In the genomic region with DNA sequence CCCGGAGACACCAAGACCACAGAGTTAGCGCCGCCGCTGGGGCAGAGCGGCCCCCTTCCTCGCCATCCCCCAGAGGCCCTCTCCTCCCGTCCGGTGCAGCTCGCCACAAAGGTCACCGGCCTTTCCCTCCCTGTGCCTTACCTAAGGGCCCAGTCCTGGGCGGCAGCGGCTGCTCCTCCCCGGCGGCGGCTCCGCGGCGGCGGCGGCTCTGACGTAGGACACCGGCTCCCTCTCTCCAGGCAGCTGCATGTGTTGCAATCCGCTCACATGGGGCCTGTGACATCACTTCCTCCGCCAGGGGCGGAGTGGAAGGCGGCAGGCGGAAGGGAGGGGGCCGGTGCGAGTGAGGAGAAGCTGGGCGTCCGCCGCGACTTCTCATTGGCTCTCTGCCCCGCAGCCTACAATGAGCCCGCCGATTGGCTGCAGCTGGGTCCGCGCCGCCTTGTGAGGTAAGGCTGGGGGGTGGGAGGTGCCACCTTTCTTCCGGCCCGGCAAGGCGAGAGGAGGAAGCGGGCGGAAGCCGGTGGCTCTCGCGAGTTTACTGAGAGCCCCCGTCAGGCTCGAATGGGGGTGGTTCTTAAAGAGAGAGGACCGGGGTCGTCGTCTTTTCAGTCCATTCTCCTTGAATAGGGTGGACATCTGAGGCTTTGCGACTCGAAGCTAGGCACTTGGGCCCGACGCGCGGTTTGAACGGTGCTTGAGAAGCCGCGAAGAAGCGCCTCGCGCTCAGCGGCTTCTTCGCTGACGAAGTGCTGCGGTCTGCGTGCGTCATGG, we compare ENCODE assay signal across 1 cellular context.
TF ChIP-seq lines count a peak whose summit lies in the region.

Gene ETF1, minus strand, starts transcription at position 281 of the 774 bp plus-strand sequence. CDS start 318 bp downstream, outside the sequence.

TF ChIP-seq in HepG2, 621 proteins besides CTCF, POLR2A, EP300 and RAD21 (continued from another document and continues in another):
- TF ChIP-seq ZNF142 (CRISPR knock-in tag; IDR thresholded peaks at IDR 0.05) (peak; percentile 17; the same call in 1 of the 2 replicates), ZNF512 (CRISPR knock-in tag; IDR thresholded peaks at IDR 0.05) (no peak), SOX5 (CRISPR knock-in tag; IDR thresholded peaks at IDR 0.05; ENCODE audit: borderline replicate concordance) (peak; percentile 64; the same call in 1 of the 2 replicates), RARG (CRISPR knock-in tag; IDR thresholded peaks at IDR 0.05; ENCODE audit: low read depth) (no peak), NR1H2 (CRISPR knock-in tag; IDR thresholded peaks at IDR 0.05; ENCODE audit: borderline replicate concordance, low read depth) (no peak), FOXA3 (CRISPR knock-in tag; IDR thresholded peaks at IDR 0.05) (peak; percentile 59), NFYB (CRISPR knock-in tag; IDR thresholded peaks at IDR 0.05) (peak; percentile 96), HIVEP1 (CRISPR knock-in tag; IDR thresholded peaks at IDR 0.05) (peak; percentile 76), KLF16 (CRISPR knock-in tag; IDR thresholded peaks at IDR 0.05) (peak in 1 of 2 experiments; percentile 84; a peak in 2 of 4 replicates), ZNF883 (CRISPR knock-in tag; IDR thresholded peaks at IDR 0.05; ENCODE audit: not compliant biosample characterization) (peak; percentile 4), SAP130 (CRISPR knock-in tag; IDR thresholded peaks at IDR 0.05; ENCODE audit: low read depth) (peak; percentile 97), RORA (CRISPR knock-in tag; IDR thresholded peaks at IDR 0.05) (no peak), ZNF674 (CRISPR knock-in tag; IDR thresholded peaks at IDR 0.05; ENCODE audit: low read depth) (no peak), FLYWCH1 (CRISPR knock-in tag; IDR thresholded peaks at IDR 0.05) (no peak), FOSL2 (CRISPR knock-in tag; IDR thresholded peaks at IDR 0.05) (peak; percentile 56), TEAD3 (CRISPR knock-in tag; optimal IDR thresholded peaks at IDR 0.05; ENCODE audit: borderline replicate concordance) (peak; percentile 11), GTF2F1 (IDR thresholded peaks at IDR 0.05; ENCODE audit: low read length) (0 out of 2 replicates have a peak, but pooled peaks have one; percentile 24)
- TF ChIP-seq, protein P1, sequence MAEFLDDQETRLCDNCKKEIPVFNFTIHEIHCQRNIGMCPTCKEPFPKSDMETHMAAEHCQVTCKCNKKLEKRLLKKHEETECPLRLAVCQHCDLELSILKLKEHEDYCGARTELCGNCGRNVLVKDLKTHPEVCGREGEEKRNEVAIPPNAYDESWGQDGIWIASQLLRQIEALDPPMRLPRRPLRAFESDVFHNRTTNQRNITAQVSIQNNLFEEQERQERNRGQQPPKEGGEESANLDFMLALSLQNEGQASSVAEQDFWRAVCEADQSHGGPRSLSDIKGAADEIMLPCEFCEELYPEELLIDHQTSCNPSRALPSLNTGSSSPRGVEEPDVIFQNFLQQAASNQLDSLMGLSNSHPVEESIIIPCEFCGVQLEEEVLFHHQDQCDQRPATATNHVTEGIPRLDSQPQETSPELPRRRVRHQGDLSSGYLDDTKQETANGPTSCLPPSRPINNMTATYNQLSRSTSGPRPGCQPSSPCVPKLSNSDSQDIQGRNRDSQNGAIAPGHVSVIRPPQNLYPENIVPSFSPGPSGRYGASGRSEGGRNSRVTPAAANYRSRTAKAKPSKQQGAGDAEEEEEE (CRISPR knock-in tag; IDR thresholded peaks at IDR 0.05; ENCODE audit: borderline replicate concordance), result no peak
- TF ChIP-seq, protein P2, sequence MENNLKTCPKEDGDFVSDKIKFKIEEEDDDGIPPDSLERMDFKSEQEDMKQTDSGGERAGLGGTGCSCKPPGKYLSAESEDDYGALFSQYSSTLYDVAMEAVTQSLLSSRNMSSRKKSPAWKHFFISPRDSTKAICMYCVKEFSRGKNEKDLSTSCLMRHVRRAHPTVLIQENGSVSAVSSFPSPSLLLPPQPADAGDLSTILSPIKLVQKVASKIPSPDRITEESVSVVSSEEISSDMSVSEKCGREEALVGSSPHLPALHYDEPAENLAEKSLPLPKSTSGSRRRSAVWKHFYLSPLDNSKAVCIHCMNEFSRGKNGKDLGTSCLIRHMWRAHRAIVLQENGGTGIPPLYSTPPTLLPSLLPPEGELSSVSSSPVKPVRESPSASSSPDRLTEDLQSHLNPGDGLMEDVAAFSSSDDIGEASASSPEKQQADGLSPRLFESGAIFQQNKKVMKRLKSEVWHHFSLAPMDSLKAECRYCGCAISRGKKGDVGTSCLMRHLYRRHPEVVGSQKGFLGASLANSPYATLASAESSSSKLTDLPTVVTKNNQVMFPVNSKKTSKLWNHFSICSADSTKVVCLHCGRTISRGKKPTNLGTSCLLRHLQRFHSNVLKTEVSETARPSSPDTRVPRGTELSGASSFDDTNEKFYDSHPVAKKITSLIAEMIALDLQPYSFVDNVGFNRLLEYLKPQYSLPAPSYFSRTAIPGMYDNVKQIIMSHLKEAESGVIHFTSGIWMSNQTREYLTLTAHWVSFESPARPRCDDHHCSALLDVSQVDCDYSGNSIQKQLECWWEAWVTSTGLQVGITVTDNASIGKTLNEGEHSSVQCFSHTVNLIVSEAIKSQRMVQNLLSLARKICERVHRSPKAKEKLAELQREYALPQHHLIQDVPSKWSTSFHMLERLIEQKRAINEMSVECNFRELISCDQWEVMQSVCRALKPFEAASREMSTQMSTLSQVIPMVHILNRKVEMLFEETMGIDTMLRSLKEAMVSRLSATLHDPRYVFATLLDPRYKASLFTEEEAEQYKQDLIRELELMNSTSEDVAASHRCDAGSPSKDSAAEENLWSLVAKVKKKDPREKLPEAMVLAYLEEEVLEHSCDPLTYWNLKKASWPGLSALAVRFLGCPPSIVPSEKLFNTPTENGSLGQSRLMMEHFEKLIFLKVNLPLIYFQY (CRISPR knock-in tag; IDR thresholded peaks at IDR 0.05; ENCODE audit: borderline replicate concordance), result peak; percentile 11; the same call in 1 of the 2 replicates
- TF ChIP-seq, protein P3, sequence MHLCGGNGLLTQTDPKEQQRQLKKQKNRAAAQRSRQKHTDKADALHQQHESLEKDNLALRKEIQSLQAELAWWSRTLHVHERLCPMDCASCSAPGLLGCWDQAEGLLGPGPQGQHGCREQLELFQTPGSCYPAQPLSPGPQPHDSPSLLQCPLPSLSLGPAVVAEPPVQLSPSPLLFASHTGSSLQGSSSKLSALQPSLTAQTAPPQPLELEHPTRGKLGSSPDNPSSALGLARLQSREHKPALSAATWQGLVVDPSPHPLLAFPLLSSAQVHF (CRISPR knock-in tag; IDR thresholded peaks at IDR 0.05), result peak; percentile 63; the same call in 1 of the 2 replicates
- TF ChIP-seq, protein P4, sequence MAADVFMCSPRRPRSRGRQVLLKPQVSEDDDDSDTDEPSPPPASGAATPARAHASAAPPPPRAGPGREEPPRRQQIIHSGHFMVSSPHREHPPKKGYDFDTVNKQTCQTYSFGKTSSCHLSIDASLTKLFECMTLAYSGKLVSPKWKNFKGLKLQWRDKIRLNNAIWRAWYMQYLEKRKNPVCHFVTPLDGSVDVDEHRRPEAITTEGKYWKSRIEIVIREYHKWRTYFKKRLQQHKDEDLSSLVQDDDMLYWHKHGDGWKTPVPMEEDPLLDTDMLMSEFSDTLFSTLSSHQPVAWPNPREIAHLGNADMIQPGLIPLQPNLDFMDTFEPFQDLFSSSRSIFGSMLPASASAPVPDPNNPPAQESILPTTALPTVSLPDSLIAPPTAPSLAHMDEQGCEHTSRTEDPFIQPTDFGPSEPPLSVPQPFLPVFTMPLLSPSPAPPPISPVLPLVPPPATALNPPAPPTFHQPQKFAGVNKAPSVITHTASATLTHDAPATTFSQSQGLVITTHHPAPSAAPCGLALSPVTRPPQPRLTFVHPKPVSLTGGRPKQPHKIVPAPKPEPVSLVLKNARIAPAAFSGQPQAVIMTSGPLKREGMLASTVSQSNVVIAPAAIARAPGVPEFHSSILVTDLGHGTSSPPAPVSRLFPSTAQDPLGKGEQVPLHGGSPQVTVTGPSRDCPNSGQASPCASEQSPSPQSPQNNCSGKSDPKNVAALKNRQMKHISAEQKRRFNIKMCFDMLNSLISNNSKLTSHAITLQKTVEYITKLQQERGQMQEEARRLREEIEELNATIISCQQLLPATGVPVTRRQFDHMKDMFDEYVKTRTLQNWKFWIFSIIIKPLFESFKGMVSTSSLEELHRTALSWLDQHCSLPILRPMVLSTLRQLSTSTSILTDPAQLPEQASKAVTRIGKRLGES (CRISPR knock-in tag; IDR thresholded peaks at IDR 0.05; ENCODE audit: borderline replicate concordance), result 0 out of 2 replicates have a peak, but pooled peaks have one; percentile 24
